In the genomic region with DNA sequence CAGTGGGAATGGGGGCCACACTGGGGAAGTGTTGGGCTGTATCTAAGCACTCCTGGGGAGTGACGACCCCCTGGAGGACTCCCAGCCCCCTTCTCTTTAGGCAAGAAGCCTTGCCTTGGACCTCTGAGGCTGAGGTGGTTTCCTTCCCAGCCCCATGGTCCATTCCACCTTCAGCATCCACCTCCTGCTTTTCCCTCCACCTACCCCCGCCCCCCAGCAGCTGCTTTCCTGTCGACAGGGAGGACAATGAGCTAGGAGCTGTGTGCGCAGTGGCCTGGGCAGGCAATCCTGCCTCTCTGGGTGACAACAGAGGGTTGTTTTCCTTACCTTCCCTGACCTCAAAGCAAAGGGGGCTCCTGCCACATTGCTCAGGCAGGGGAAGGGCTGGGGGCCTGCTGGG, we compare ENCODE assay signal across 14 cellular contexts.
"Had no signal": no experiment of that assay in that cellular context is flagged by ENCODE, and none has a peak within 500 bp of the region (broad histone marks: within the 10 kb centered on the region; RNA-seq: fewer than 3 reads in every experiment).

No MANE protein-coding gene starts in this region.

- H3K27me3 ChIP-seq: transverse colon had no signal

- H3K4me3 ChIP-seq: gastrocnemius medialis, lower lobe of right lung, spleen, transverse colon had no signal

- DNase-seq: activated CD4-positive, alpha-beta T cell treated with anti-CD3 and anti-CD28 coated beads, Interleukin-2, amount 10 ng/mL, durations not matched to agents 7 days and 5 days; activated CD8-positive, alpha-beta memory T cell treated with anti-CD3 and anti-CD28 coated beads for 24 hours; activated naive CD4-positive, alpha-beta T cell treated with anti-CD3 and anti-CD28 coated beads for 36 hours; gastrocnemius medialis; kidney glomerular epithelial cell; lower lobe of right lung; naive B cell; spleen; stimulated activated CD4-positive, alpha-beta T cell treated with anti-CD3 and anti-CD28 coated beads, Interleukin-2, amount 100 ng/mL, for 24 hours; stimulated activated naive B cell treated with anti-CD40 and anti-IgM and Interleukin-4, amounts not matched to agents 10 μg/mL and 1 μg/mL and 100 μg/mL, for 72 hours; substantia nigra; T-helper 1 cell; transverse colon had no signal

- H3K36me3 ChIP-seq: gastrocnemius medialis, lower lobe of right lung, spleen, transverse colon had no signal

- ATAC-seq: activated T-helper 17 cell treated with anti-CD3 and anti-CD28 coated beads, Interleukin-2, amount 50 U/mL, for 72 hours; gastrocnemius medialis; lower lobe of right lung; stimulated activated naive B cell treated with anti-CD40 and anti-IgM and Interleukin-4, amounts not matched to agents 10 μg/mL and 1 μg/mL and 100 μg/mL, for 72 hours had no signal
